Comparison of ENCODE assay signal across 21 cellular contexts in genomic region chr2:124978597-124978996, GRCh38.
DNase-seq lines count a peak whose midpoint lies in the region; ATAC-seq and TF ChIP-seq lines count a peak whose summit lies in the region.
"Had no signal": no experiment of that assay in that cellular context is flagged by ENCODE, and none has a peak within 500 bp of the region (broad histone marks: within the 10 kb centered on the region; RNA-seq: fewer than 3 reads in every experiment).

No MANE protein-coding gene starts in this region.

- H3K27me3 ChIP-seq in left ventricle myocardium inferior (ENCODE audit: low read depth) = no peaks in the 10 kb centered on the region
- H3K27me3 ChIP-seq: BLaER1 had no signal

- peak; percentile 60 for DNase-seq in DMS53 (lab: John Stamatoyannopoulos, UW)
- peak; percentile 73 for DNase-seq in kidney tubule cell (ENCODE audit: low spot score)
- peak; percentile 8 for DNase-seq in renal cortical epithelial cell (ENCODE audit: low read depth)
- no peak for DNase-seq in left ventricle myocardium inferior
- DNase-seq in SKM-1 (lab: John Stamatoyannopoulos, UW; ENCODE audit: unreplicated experiment) = no peak
- DNase-seq: CD4-positive, CD25-positive, alpha-beta regulatory T cell; KBM-7; MV-4-11; NCI-H1105; NCI-H1436 treated with DMSO at 0.1 percent for 48 hours; NCI-H187 treated with DMSO at 0.1 percent for 48 hours; NCI-H2171 treated with DMSO at 0.1 percent for 48 hours; NCI-H345; NCI-H510A treated with DMSO at 0.1 percent for 48 hours; NCI-H748 treated with DMSO at 0.1 percent for 48 hours; SJCRH30 had no signal

- H3K4me3 ChIP-seq in left ventricle myocardium inferior = no peak overlapping the region
- H3K4me3 ChIP-seq: BLaER1, SJCRH30 had no signal

- no peaks in the 10 kb centered on the region for H3K4me1 ChIP-seq in left ventricle myocardium inferior
- H3K4me1 ChIP-seq: BLaER1, SJCRH30 had no signal

- H3K9me3 ChIP-seq in left ventricle myocardium inferior (replicated peaks) = no peaks in the 10 kb centered on the region
- H3K9me3 ChIP-seq: BLaER1, SJCRH30 had no signal

- H3K27ac ChIP-seq in left ventricle myocardium inferior (replicated peaks) = no peak overlapping the region
- H3K27ac ChIP-seq: BLaER1, SJCRH30 had no signal

- ATAC-seq in SK-N-SH treated with all-trans-retinoic acid at 6 μM for 48 hours (no peak), GM18519 (IDR thresholded peaks at IDR 0.05; ENCODE audit: low FRiP score, unreplicated experiment) (no peak)
- ATAC-seq: HCT116, Right ventricle myocardium inferior had no signal

- intact Hi-C loops in left ventricle myocardium inferior (cut with micrococcal nuclease) = no loop called here

- TF ChIP-seq CTCF in left ventricle myocardium inferior (IDR thresholded peaks at IDR 0.05; ENCODE audit: borderline replicate concordance) = no peak

- no peaks in the 10 kb centered on the region for H3K36me3 ChIP-seq in left ventricle myocardium inferior
- H3K36me3 ChIP-seq: BLaER1, SJCRH30 had no signal

TF ChIP-seq in SK-N-SH treated with all-trans-retinoic acid at 6 μM for 48 hours, 23 proteins besides CTCF, POLR2A, EP300 and RAD21:
- TF ChIP-seq ISL1 (CRISPR knock-in tag; IDR thresholded peaks at IDR 0.05) = no peak
- peak; percentile 63; the same call in 1 of the 2 replicates for TF ChIP-seq TCF4 (CRISPR knock-in tag; IDR thresholded peaks at IDR 0.05; ENCODE audit: borderline replicate concordance)
TF ChIP-seq in SK-N-SH treated with all-trans-retinoic acid at 6 μM for 48 hours: peak in this region for 1.

Comparison
In these comparisons a context has a peak if more than half of its experiments do, and no peak if none do; other contexts are left out.
1. DNase-seq: peak in DMS53 (single experiment), kidney tubule cell (single experiment) and renal cortical epithelial cell (single experiment); none in left ventricle myocardium inferior (single experiment) and SKM-1 (single experiment).